ENCODE assay signal across 9 cellular contexts in the genomic region with DNA sequence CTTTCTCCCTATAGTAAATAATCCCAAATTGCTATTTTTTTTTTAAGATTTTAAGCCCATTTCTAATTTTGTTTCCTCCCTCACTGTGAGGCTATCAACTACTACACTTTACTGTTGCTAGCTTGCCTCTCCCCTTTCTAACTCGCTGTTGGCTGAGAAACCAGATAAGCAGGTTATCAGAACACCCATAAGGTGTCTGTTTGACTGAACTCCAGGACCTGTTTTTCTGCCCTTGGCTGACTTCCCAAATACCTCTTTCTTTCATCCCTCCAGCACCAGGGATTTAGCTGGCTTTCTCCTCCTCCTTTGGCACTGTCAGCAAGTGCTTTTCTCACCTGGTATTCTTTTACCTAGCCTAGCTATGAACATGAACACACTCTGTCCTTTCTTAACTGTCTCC. TPM values are rescaled to one million over a fixed set of nuclear protein-coding genes. Genes with fewer than 3 reads are reported as not detected.
A peak's percentile ranks its signal among the peaks of the same experiment; 100 is the strongest.
DNase-seq lines count a peak whose midpoint lies in the region; ATAC-seq, FAIRE-seq and TF ChIP-seq lines count a peak whose summit lies in the region.
"Had no signal": no experiment of that assay in that cellular context is flagged by ENCODE, and none has a peak within 500 bp of the region (broad histone marks: within the 10 kb centered on the region; RNA-seq: fewer than 3 reads in every experiment).

No MANE protein-coding gene starts in this region.

- no peak for FAIRE-seq in small intestine (lab: Jason Lieb, UNC)

- no peak overlapping the region for H3K4me3 ChIP-seq in heart right ventricle
- no peak overlapping the region for H3K4me3 ChIP-seq in small intestine (ENCODE audit: low read depth in 1 of 2, low read length in 2 of 2)
- no peak overlapping the region for H3K4me3 ChIP-seq in HAP-1
- H3K4me3 ChIP-seq: dorsolateral prefrontal cortex had no signal

- H3K36me3 ChIP-seq in heart right ventricle (no peaks in the 10 kb centered on the region), small intestine (ENCODE audit: control insufficient read depth in 2 of 2, insufficient read depth in 2 of 2, low read length in 2 of 2) (no peaks in the 10 kb centered on the region), HAP-1 (replicated peaks) (no peaks in the 10 kb centered on the region)

- no peaks in the 10 kb centered on the region for H3K9me3 ChIP-seq in heart right ventricle
- no peaks in the 10 kb centered on the region for H3K9me3 ChIP-seq in small intestine (ENCODE audit: control insufficient read depth, low read depth)
- H3K9me3 ChIP-seq in HAP-1 = no peaks in the 10 kb centered on the region

- H3K4me1 ChIP-seq in heart right ventricle = peaks cover 2 to 79% (median 40%) of the 10 kb centered on the region in 9 donors
- peaks cover 0 to 5% of the 10 kb centered on the region in 2 donors for H3K4me1 ChIP-seq in small intestine (ENCODE audit: control insufficient read depth in 2 of 2, insufficient read depth in 1 of 2, low read depth in 1 of 2, low read length in 1 of 2)
- peaks cover 5% of the 10 kb centered on the region; the same call in 1 of the 2 replicates for H3K4me1 ChIP-seq in HAP-1

- WGBS in heart right ventricle, 2 donors = 24 to 34% methylated on average over 1 of the region's 1 CpG
- 5 to 49% (median 23%) methylated on average over 1 of the region's 1 CpG for WGBS in small intestine, 3 donors

- no peak for TF ChIP-seq CTCF in heart right ventricle (IDR thresholded peaks at IDR 0.05)

- ATAC-seq in heart right ventricle = peak in 7 of 8 donors; percentile 45 to 88 (median 72)
- ATAC-seq in GM21717 (IDR thresholded peaks at IDR 0.05; ENCODE audit: unreplicated experiment) = no peak
- ATAC-seq in HG03457 (IDR thresholded peaks at IDR 0.05; ENCODE audit: unreplicated experiment) = no peak

- no peaks in the 10 kb centered on the region for H3K27me3 ChIP-seq in heart right ventricle
- H3K27me3 ChIP-seq in small intestine (ENCODE audit: control insufficient read depth in 2 of 2, insufficient read depth in 2 of 2, low read length in 2 of 2) = no peaks in the 10 kb centered on the region
- H3K27me3 ChIP-seq in HAP-1 (ENCODE audit: low read depth) = no peaks in the 10 kb centered on the region
- H3K27me3 ChIP-seq: dorsolateral prefrontal cortex had no signal

- DNase-seq in HUDEP-2 (lab: John Stamatoyannopoulos, UW; ENCODE audit: unreplicated experiment in 76 of 76) (peak in 73 of 76 experiments; percentile 5 to 94 (median 66)), OCI-M1 (lab: John Stamatoyannopoulos, UW) (peak; percentile 85), heart right ventricle (peak in 1 of 2 donors; percentile 22), small intestine (peak; percentile 93), HAP-1 (ENCODE audit: low spot score in 2 of 2) (no peak)
- DNase-seq: activated effector memory CD4-positive, alpha-beta T cell treated with Interleukin-2 at 50 U/mL for 16 hours; dorsolateral prefrontal cortex had no signal

- in situ Hi-C loops in HAP-1 (cut with MboI; ENCODE audit: low sequenced_read_pairs) = no loop called here

- peak overlapping the region in 7 of 10 donors; percentile 12 to 61 (median 46) for H3K27ac ChIP-seq in heart right ventricle
- H3K27ac ChIP-seq in small intestine (ENCODE audit: low read depth in 1 of 2, low read length in 1 of 2) = no peak overlapping the region
- H3K27ac ChIP-seq: dorsolateral prefrontal cortex had no signal

- intact Hi-C loops in heart right ventricle (cut with DNase I) = no loop called here

RNA-seq across cellular contexts. Expression of gene TRAK2, which starts 11.1 kb away (rescaled TPM):
- total RNA-seq in heart right ventricle = 100 to 1,000 TPM; 124 to 190 (median 169) TPM
- polyA plus RNA-seq in heart right ventricle (10 to 100 TPM; 16.6 to 49.5 TPM), small intestine (10 to 100 TPM; 13.4 to 25.7 (median 17.3) TPM)

RNA-seq across cellular contexts. Expression of gene STRADB, which starts 11.4 kb away (rescaled TPM):
- 10 to 100 TPM; 43.1 to 77.6 (median 58.6) TPM for total RNA-seq in heart right ventricle
- polyA plus RNA-seq in heart right ventricle = 10 to 100 TPM; 20.3 to 53.0 TPM
- 100 to 1,000 TPM in 1 of 3 donors, 10 to 100 TPM in 2; 30.3 to 160 (median 51.3) TPM for polyA plus RNA-seq in small intestine

Comparison
In these comparisons a context has a peak if more than half of its experiments do, and no peak if none do; other contexts are left out.
1. DNase-seq: peak in HUDEP-2 (73 of 76), OCI-M1 (single experiment) and small intestine (single experiment); none in HAP-1 (0 of 2).
2. ATAC-seq: peak in heart right ventricle (7 of 8); none in GM21717 (single experiment) and HG03457 (single experiment).
3. H3K27ac ChIP-seq: peak in heart right ventricle (7 of 10); none in small intestine (0 of 2).